In genomic region chr7:42843209-42843800, GRCh38 we compare ENCODE assay signal across 9 cellular contexts.
DNase-seq lines count a peak whose midpoint lies in the region; ATAC-seq, FAIRE-seq and TF ChIP-seq lines count a peak whose summit lies in the region.
"Had no signal": no experiment of that assay in that cellular context is flagged by ENCODE, and none has a peak within 500 bp of the region (broad histone marks: within the 10 kb centered on the region; RNA-seq: fewer than 3 reads in every experiment).

No MANE protein-coding gene starts in this region.

- H3K4me3 ChIP-seq in bronchial epithelial cell (ENCODE audit: low read depth, low read length) (no peak overlapping the region), liver (ENCODE audit: low read depth in 1 of 3, low read length in 3 of 3) (peak overlapping the region in 1 of 3 donors; percentile 11), upper lobe of left lung (peak overlapping the region in 1 of 4 donors; percentile 5)

- H3K9ac ChIP-seq in liver (ENCODE audit: low read depth in 1 of 2, low read length in 2 of 2): no peak overlapping the region

- DNase-seq in DMS79 treated with DMSO at 0.1 percent for 48 hours (lab: John Stamatoyannopoulos, UW) (peak; percentile 39), H4 (ENCODE audit: low spot score) (peak; percentile 75), NCI-H345 treated with DMSO at 0.1 percent for 48 hours (lab: John Stamatoyannopoulos, UW; ENCODE audit: unreplicated experiment) (peak; percentile 21), bronchial epithelial cell (ENCODE audit: low read depth) (peak; percentile 34), upper lobe of left lung (peak in 1 of 2 donors; percentile 44)
- DNase-seq in activated CD4-positive, CD25-positive, alpha-beta regulatory T cell (lab: John Stamatoyannopoulos, UW): no peak
- DNase-seq: activated B cell treated with CpG ODN at 0.5 μM for 24 hours had no signal

- H3K27ac ChIP-seq in liver (ENCODE audit: low read depth in 1 of 2, low read length in 2 of 2) (no peak overlapping the region), upper lobe of left lung (no peak overlapping the region)

- no peaks in the 10 kb centered on the region for H3K9me3 ChIP-seq in liver (ENCODE audit: control insufficient read depth in 4 of 4, low read length in 3 of 4)
- H3K9me3 ChIP-seq in upper lobe of left lung: no peaks in the 10 kb centered on the region

- no peaks in the 10 kb centered on the region for H3K36me3 ChIP-seq in bronchial epithelial cell (ENCODE audit: control insufficient read depth, insufficient read depth, low read length)
- H3K36me3 ChIP-seq in liver (ENCODE audit: control insufficient read depth in 4 of 4, insufficient read depth in 3 of 4, low read depth in 1 of 4, low read length in 3 of 4): no peaks in the 10 kb centered on the region
- H3K36me3 ChIP-seq in upper lobe of left lung: no peaks in the 10 kb centered on the region

- ATAC-seq in upper lobe of left lung (ENCODE audit: low FRiP score in 2 of 2) (peak in 1 of 2 donors; percentile 89), GM21381 (IDR thresholded peaks at IDR 0.05; ENCODE audit: unreplicated experiment) (no peak)

- H3K27me3 ChIP-seq in bronchial epithelial cell (ENCODE audit: control insufficient read depth, insufficient read depth, low read length) (no peaks in the 10 kb centered on the region), liver (ENCODE audit: control insufficient read depth in 4 of 4, insufficient read depth in 4 of 4, low read length in 3 of 4) (peaks cover 0 to 5% (median 0%) of the 10 kb centered on the region in 4 donors), upper lobe of left lung (no peaks in the 10 kb centered on the region)

- H3K4me1 ChIP-seq in liver (ENCODE audit: control insufficient read depth in 4 of 4, insufficient read depth in 4 of 4, low read length in 3 of 4) (no peaks in the 10 kb centered on the region), upper lobe of left lung (peaks cover 0 to 5% (median 0%) of the 10 kb centered on the region in 4 donors)

- TF ChIP-seq EP300 in upper lobe of left lung (IDR thresholded peaks at IDR 0.05): no peak

- WGBS in liver: 27% methylated on average over 12 of the region's 12 CpGs
- WGBS in upper lobe of left lung, 2 donors: 25 to 49% methylated on average over 12 of the region's 12 CpGs

- no peak for FAIRE-seq in bronchial epithelial cell (lab: Jason Lieb, UNC)

- no peak for TF ChIP-seq POLR2A in upper lobe of left lung (IDR thresholded peaks at IDR 0.05)

- TF ChIP-seq RAD21 in liver (IDR thresholded peaks at IDR 0.05): peak; percentile 71 to 79

- peak; percentile 67 for TF ChIP-seq CTCF in bronchial epithelial cell (IDR thresholded peaks at IDR 0.05; ENCODE audit: insufficient read depth, low read length, severe bottlenecking)
- TF ChIP-seq CTCF in liver (IDR thresholded peaks at IDR 0.05; ENCODE audit: low read depth, low read length, missing input control): peak; percentile 39
- TF ChIP-seq CTCF in upper lobe of left lung (IDR thresholded peaks at IDR 0.05): peak in 5 of 6 experiments; percentile 26 to 56 (median 38)

TF ChIP-seq in liver, 16 proteins besides CTCF, POLR2A, EP300 and RAD21:
- TF ChIP-seq FOXA1 (IDR thresholded peaks at IDR 0.05) (no peak), TAF1 (conservative IDR thresholded peaks at IDR 0.05) (no peak), YY1 (IDR thresholded peaks at IDR 0.05) (peak; percentile 26)

Comparison
In these comparisons a context has a peak if more than half of its experiments do, and no peak if none do; other contexts are left out.
1. DNase-seq: peak in DMS79 treated with DMSO at 0.1 percent for 48 hours (single experiment), H4 (single experiment), NCI-H345 treated with DMSO at 0.1 percent for 48 hours (single experiment) and bronchial epithelial cell (single experiment); none in activated CD4-positive, CD25-positive, alpha-beta regulatory T cell (0 of 4).
2. Peak in every context shown above with its lines, with median percentiles within 50 percentile points of each other: CTCF ChIP-seq.